Comparison of ENCODE assay signal across 1 cellular context in the genomic region with DNA sequence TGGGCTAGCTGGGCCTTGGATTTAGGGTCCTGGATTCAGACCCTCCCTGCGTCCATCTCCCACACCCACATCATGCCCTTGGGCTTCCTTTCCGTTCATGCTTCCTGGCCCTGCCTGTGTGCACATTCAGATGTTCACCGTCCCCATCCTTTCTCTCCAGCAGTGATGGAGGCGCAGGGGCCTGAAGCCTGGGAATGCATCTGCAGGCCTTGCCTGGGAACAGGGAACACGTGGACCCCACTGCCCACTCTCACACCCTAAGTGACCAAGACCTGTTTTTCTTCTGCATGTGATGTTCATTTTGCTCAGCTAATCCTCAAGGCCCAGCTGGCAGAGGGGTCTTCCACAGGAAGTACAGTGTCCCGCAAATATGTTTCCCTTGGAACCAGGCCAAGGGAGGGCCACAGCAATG.
TF ChIP-seq lines count a peak whose summit lies in the region.

No MANE protein-coding gene starts in this region.

TF ChIP-seq in WTC11, 78 proteins besides CTCF, POLR2A, EP300 and RAD21 (continued from another document):
- TF ChIP-seq, protein P1, sequence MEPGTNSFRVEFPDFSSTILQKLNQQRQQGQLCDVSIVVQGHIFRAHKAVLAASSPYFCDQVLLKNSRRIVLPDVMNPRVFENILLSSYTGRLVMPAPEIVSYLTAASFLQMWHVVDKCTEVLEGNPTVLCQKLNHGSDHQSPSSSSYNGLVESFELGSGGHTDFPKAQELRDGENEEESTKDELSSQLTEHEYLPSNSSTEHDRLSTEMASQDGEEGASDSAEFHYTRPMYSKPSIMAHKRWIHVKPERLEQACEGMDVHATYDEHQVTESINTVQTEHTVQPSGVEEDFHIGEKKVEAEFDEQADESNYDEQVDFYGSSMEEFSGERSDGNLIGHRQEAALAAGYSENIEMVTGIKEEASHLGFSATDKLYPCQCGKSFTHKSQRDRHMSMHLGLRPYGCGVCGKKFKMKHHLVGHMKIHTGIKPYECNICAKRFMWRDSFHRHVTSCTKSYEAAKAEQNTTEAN (CRISPR knock-in tag; IDR thresholded peaks at IDR 0.05) = no peak
- TF ChIP-seq SOX15 (CRISPR knock-in tag; IDR thresholded peaks at IDR 0.05) (no peak), ZNF317 (CRISPR knock-in tag; IDR thresholded peaks at IDR 0.05; ENCODE audit: borderline replicate concordance, low read depth) (no peak), FOXP4 (CRISPR knock-in tag; IDR thresholded peaks at IDR 0.05) (no peak), ZNF138 (CRISPR knock-in tag; conservative IDR thresholded peaks at IDR 0.05) (no peak)
- TF ChIP-seq, protein P2, sequence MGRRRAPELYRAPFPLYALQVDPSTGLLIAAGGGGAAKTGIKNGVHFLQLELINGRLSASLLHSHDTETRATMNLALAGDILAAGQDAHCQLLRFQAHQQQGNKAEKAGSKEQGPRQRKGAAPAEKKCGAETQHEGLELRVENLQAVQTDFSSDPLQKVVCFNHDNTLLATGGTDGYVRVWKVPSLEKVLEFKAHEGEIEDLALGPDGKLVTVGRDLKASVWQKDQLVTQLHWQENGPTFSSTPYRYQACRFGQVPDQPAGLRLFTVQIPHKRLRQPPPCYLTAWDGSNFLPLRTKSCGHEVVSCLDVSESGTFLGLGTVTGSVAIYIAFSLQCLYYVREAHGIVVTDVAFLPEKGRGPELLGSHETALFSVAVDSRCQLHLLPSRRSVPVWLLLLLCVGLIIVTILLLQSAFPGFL (CRISPR knock-in tag; IDR thresholded peaks at IDR 0.05; ENCODE audit: borderline replicate concordance) = no peak
